Comparison of ENCODE assay signal across 8 cellular contexts in genomic region chr1:32900956-32901822, GRCh38. TPM values are rescaled to one million over a fixed set of nuclear protein-coding genes. Genes with fewer than 3 reads are reported as not detected.
DNase-seq lines count a peak whose midpoint lies in the region; ATAC-seq, FAIRE-seq and TF ChIP-seq lines count a peak whose summit lies in the region.

Gene TMEM54 (minus strand): TSS chr1:32901389. CDS start chr1:32901238, 151 bp downstream.

- RAD21 ChIA-PET in GM12878 (lab: Charles Lee; ENCODE audit: unreplicated experiment): no interaction called here

- POLR2A ChIA-PET in GM12878 (lab: Charles Lee): no interaction called here

- in situ Hi-C loops in GM12878 (cut with MboI): no loop called here

- H3K27ac ChIP-seq in KMS-11 (no peak within 1 kb of the TSS), GM12878 (ENCODE audit: control insufficient read depth, insufficient read depth) (no peak within 1 kb of the TSS), small intestine (ENCODE audit: low read depth in 1 of 2, low read length in 1 of 2) (peak within 1 kb of the TSS; percentile 87 to 95)

- no TSS peak for BruUV-seq in GM12878 (replicated peaks; lab: Mats Ljungman, UMichigan)

- ATAC-seq in GM12878 (peak; percentile 71), HG03520 (IDR thresholded peaks at IDR 0.05; ENCODE audit: unreplicated experiment) (no peak)

- H3K9ac ChIP-seq in KMS-11 (peak within 1 kb of the TSS; percentile 44; the same call in 1 of the 2 replicates), GM12878 (ENCODE audit: control insufficient read depth, insufficient read depth, low read length) (no peak within 1 kb of the TSS)

- H3K4me3 ChIP-seq in KMS-11 (IDR thresholded peaks at IDR 0.05; ENCODE audit: insufficient read depth, low read depth, low read length): peak within 1 kb of the TSS; percentile 51
- H3K4me3 ChIP-seq in GM12878: no peak within 1 kb of the TSS; the same call in 1 of the 2 replicates
- H3K4me3 ChIP-seq in small intestine (ENCODE audit: low read depth in 1 of 2, low read length in 2 of 2): peak within 1 kb of the TSS; percentile 73 to 78

- intact Hi-C loops in GM12878 (cut with micrococcal nuclease; ENCODE audit: unreplicated experiment): no loop called here

- H3K36me3 ChIP-seq in KMS-11 (ENCODE audit: insufficient read depth) (no peaks in the 10 kb centered on the region), GM12878 (ENCODE audit: control insufficient read depth in 2 of 2, insufficient read depth in 2 of 2, low read length in 1 of 2) (no peaks in the 10 kb centered on the region), small intestine (ENCODE audit: control insufficient read depth in 2 of 2, insufficient read depth in 2 of 2, low read length in 2 of 2) (no peaks in the 10 kb centered on the region)

- no peaks in the 10 kb centered on the region for H3K27me3 ChIP-seq in KMS-11 (ENCODE audit: insufficient read depth, low read depth)
- H3K27me3 ChIP-seq in GM12878 (replicated peaks in 1 of 2; ENCODE audit: control insufficient read depth in 2 of 2, insufficient read depth in 2 of 2, low read length in 1 of 2): peaks cover 2 to 7% of the 10 kb centered on the region in 2 experiments
- H3K27me3 ChIP-seq in small intestine (ENCODE audit: control insufficient read depth in 2 of 2, insufficient read depth in 2 of 2, low read length in 2 of 2): peaks cover 0 to 3% of the 10 kb centered on the region in 2 donors

- TF ChIP-seq RAD21 in GM12878 (IDR thresholded peaks at IDR 0.05; ENCODE audit: insufficient read depth, low read depth, low read length): no peak

- CTCF ChIA-PET in GM12878 (lab: Yijun Ruan, JAX): interaction anchor here (1.7 kb wide), 1 partner anchor 9 kb away, joined by 4 read pairs; no protein-coding TSS in a partner anchor

- no peak for TF ChIP-seq POLR2A in GM12878 (IDR thresholded peaks at IDR 0.05; ENCODE audit: low read depth, low read length)

- no peak for FAIRE-seq in GM12878 (lab: Jason Lieb, UNC)
- FAIRE-seq in small intestine (lab: Jason Lieb, UNC): no peak

- peak within 1 kb of the TSS; percentile 76 for H2AFZ ChIP-seq in KMS-11 (ENCODE audit: low read depth)
- H2AFZ ChIP-seq in GM12878 (ENCODE audit: control insufficient read depth, low read depth, low read length): no peak within 1 kb of the TSS; the same call in 1 of the 2 replicates

- no peaks in the 10 kb centered on the region for H4K20me1 ChIP-seq in KMS-11 (ENCODE audit: insufficient read depth)
- H4K20me1 ChIP-seq in GM12878 (ENCODE audit: control insufficient read depth, insufficient read depth): no peaks in the 10 kb centered on the region

- H3K4me1 ChIP-seq in KMS-11 (ENCODE audit: low read depth, poor library complexity, severe bottlenecking) (no peaks in the 10 kb centered on the region), GM12878 (ENCODE audit: control insufficient read depth, insufficient read depth, low read length) (no peaks in the 10 kb centered on the region), small intestine (ENCODE audit: control insufficient read depth in 2 of 2, insufficient read depth in 1 of 2, low read depth in 1 of 2, low read length in 1 of 2) (peaks cover 0 to 6% of the 10 kb centered on the region in 2 donors)

- TF ChIP-seq EP300 in GM12878 (IDR thresholded peaks at IDR 0.05; ENCODE audit: borderline replicate concordance in 1 of 2, control insufficient read depth in 1 of 2, low read depth in 2 of 2, low read length in 2 of 2): no peak

- H3K9me3 ChIP-seq in GM12878 (replicated peaks; ENCODE audit: control insufficient read depth, insufficient read depth, low read length): no peaks in the 10 kb centered on the region
- no peaks in the 10 kb centered on the region for H3K9me3 ChIP-seq in small intestine (ENCODE audit: control insufficient read depth, low read depth)

- H3K79me2 ChIP-seq in KMS-11 (ENCODE audit: insufficient read depth, low read depth): no peaks in the 10 kb centered on the region
- no peaks in the 10 kb centered on the region for H3K79me2 ChIP-seq in GM12878 (ENCODE audit: control insufficient read depth, insufficient read depth, low read length)

- H3K4me2 ChIP-seq in KMS-11: peak within 1 kb of the TSS; percentile 68
- peak within 1 kb of the TSS; percentile 60; the same call in 1 of the 2 replicates for H3K4me2 ChIP-seq in GM12878 (ENCODE audit: control insufficient read depth, insufficient read depth)

- SMC1A ChIA-PET in GM12878 (lab: Charles Lee; ENCODE audit: uncharacterized antibody, unreplicated experiment): no interaction called here

- DNase-seq in DMS53 treated with DMSO at 0.1 percent for 48 hours (lab: John Stamatoyannopoulos, UW; ENCODE audit: unreplicated experiment) (peak; percentile 31), GM12878 (ENCODE audit: low read depth, low spot score) (no peak), iPS-NIHi7 (ENCODE audit: extremely low spot score) (peak; percentile 69), small intestine (peak; percentile 77), amniotic stem cell (lab: John Stamatoyannopoulos, UW) (no peak), T-helper 9 cell (no peak)

- WGBS in GM12878 (ENCODE audit: insufficient coverage, insufficient replicate concordance, low lambda C conversion rate, missing lambda C conversion rate): 6% methylated on average over 39 of the region's 92 CpGs
- WGBS in small intestine, 3 donors: 1% methylated on average over 49 to 92 of the region's 92 CpGs

- TF ChIP-seq CTCF in KMS-11 (conservative IDR thresholded peaks at IDR 0.05; ENCODE audit: low read depth, low read length) (no peak), GM12878 (IDR thresholded peaks at IDR 0.05 in 2 of 3, conservative IDR thresholded peaks at IDR 0.05 in 1 of 3; ENCODE audit: control insufficient read depth in 2 of 3, extremely low read depth in 1 of 3, insufficient read depth in 1 of 3, low read depth in 3 of 3, low read length in 3 of 3) (no peak)

TF ChIP-seq in GM12878, 131 proteins besides CTCF, POLR2A, EP300 and RAD21:
- TF ChIP-seq CREM (IDR thresholded peaks at IDR 0.05; ENCODE audit: low read depth) (no peak), IKZF1 (conservative IDR thresholded peaks at IDR 0.05) (peak; percentile 36; the same call in 1 of the 2 replicates), SUZ12 (IDR thresholded peaks at IDR 0.05; ENCODE audit: unreplicated experiment) (peak; percentile 39), ATF2 (IDR thresholded peaks at IDR 0.05; ENCODE audit: low read length) (no peak), SMARCA5 (IDR thresholded peaks at IDR 0.05) (peak; percentile 79)
- TF ChIP-seq, protein P1, sequence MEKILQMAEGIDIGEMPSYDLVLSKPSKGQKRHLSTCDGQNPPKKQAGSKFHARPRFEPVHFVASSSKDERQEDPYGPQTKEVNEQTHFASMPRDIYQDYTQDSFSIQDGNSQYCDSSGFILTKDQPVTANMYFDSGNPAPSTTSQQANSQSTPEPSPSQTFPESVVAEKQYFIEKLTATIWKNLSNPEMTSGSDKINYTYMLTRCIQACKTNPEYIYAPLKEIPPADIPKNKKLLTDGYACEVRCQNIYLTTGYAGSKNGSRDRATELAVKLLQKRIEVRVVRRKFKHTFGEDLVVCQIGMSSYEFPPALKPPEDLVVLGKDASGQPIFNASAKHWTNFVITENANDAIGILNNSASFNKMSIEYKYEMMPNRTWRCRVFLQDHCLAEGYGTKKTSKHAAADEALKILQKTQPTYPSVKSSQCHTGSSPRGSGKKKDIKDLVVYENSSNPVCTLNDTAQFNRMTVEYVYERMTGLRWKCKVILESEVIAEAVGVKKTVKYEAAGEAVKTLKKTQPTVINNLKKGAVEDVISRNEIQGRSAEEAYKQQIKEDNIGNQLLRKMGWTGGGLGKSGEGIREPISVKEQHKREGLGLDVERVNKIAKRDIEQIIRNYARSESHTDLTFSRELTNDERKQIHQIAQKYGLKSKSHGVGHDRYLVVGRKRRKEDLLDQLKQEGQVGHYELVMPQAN (conservative IDR thresholded peaks at IDR 0.05): 0 out of 2 replicates have a peak, but pooled peaks have one; percentile 11

RNA-seq across cellular contexts. Expression of gene TMEM54, which starts in this region (rescaled TPM):
- total RNA-seq in GM12878 (2013; cell fraction: nucleolus; rRNA removed): 0.93 and 1.4 TPM in 2 replicates
- 0.34 and 0.71 TPM in 2 replicates for total RNA-seq in GM12878 (2014; rRNA removed)
- 0.18 and 0.45 TPM in 2 replicates for total RNA-seq in GM12878 (2014; rRNA removed; fragmentation: Illumina TruSeq; extraction: Trizol)
- 0.59 and 1.1 TPM in 2 replicates for total RNA-seq in GM12878 (2021)
- polyA plus RNA-seq in GM12878 (2011; ENCODE audit: low read depth): 0.33 TPM
- 0.63 and 0.80 TPM in 2 replicates for polyA plus RNA-seq in GM12878 (2011; rRNA removed)
- polyA plus RNA-seq in GM12878 (2011; cell fraction: cytosol; rRNA removed): 3.4 and 4.0 TPM in 2 replicates
- polyA plus RNA-seq in GM12878 (2011; cell fraction: nucleus; rRNA removed): 0.82 and 1.3 TPM in 2 replicates
- polyA plus RNA-seq in GM12878 (2012): 0.45 and 0.91 TPM in 2 replicates
- polyA plus RNA-seq in GM12878 (2014; fragmentation: Illumina TruSeq; extraction: Trizol): 0.16 TPM in 1 of 2 replicates, not detected in the other
- under 1 TPM in 1 of 2 experiments, not detected in 1; 0.07 TPM for polyA plus RNA-seq in GM12878 (2014; fragmentation: Nextera tagmentation; extraction: Ambion mirVana)
- 0.56 and 0.76 TPM in 2 replicates for polyA plus RNA-seq in GM12878 (2014; rRNA removed)
- under 1 TPM; 0.71 to 0.94 TPM for polyA plus RNA-seq in GM12878 (2016; fragmentation: Nextera tagmentation; extraction: Ambion mirVana)
- polyA minus RNA-seq in GM12878 (2011; rRNA and poly(A)+ RNA removed): 1.2 and 2.3 TPM in 2 replicates
- polyA minus RNA-seq in GM12878 (2011; cell fraction: cytosol; rRNA and poly(A)+ RNA removed): not detected in 2 replicates
- polyA minus RNA-seq in GM12878 (2011; cell fraction: nucleus; rRNA and poly(A)+ RNA removed): 0.67 TPM in 1 of 2 replicates, not detected in the other
- 100 to 1,000 TPM; 221 to 414 (median 262) TPM for polyA plus RNA-seq in small intestine

Comparison
In these comparisons a context has a peak if more than half of its experiments do, and no peak if none do; other contexts are left out.
1. RNA of gene TMEM54 (polyA plus RNA-seq): 221 to 414 TPM in small intestine; 0.07 to 4.0 TPM in GM12878; every median in the first group is over 10 times any median in the second.
2. DNase-seq: peak in DMS53 treated with DMSO at 0.1 percent for 48 hours (single experiment), iPS-NIHi7 (single experiment) and small intestine (single experiment); none in GM12878 (single experiment), amniotic stem cell (single experiment) and T-helper 9 cell (single experiment).
3. H3K27ac ChIP-seq: peak in small intestine (2 of 2); none in KMS-11 (single experiment) and GM12878 (single experiment).